In genomic region chr1:107140703-107141490, GRCh38 we compare ENCODE assay signal across 8 cellular contexts. TPM values are rescaled to one million over a fixed set of nuclear protein-coding genes. Genes with fewer than 3 reads are reported as not detected.
A peak's percentile ranks its signal among the peaks of the same experiment; 100 is the strongest.
DNase-seq lines count a peak whose midpoint lies in the region; ATAC-seq, FAIRE-seq and TF ChIP-seq lines count a peak whose summit lies in the region.

Gene NTNG1 (plus strand): TSS chr1:107141039.

- no CpG with 5 or more reads among the region's 79 CpGs for WGBS in H9 (ENCODE audit: extremely low coverage, insufficient read length, low lambda C conversion rate)
- 33% methylated on average over 24 of the region's 79 CpGs for WGBS in HepG2 (ENCODE audit: low lambda C conversion rate)

- H3K4me3 ChIP-seq in colonic mucosa: peak within 1 kb of the TSS; percentile 38
- H3K4me3 ChIP-seq in HepG2 (replicated peaks in 1 of 3; ENCODE audit: insufficient read depth in 1 of 3, low read depth in 2 of 3, low read length in 3 of 3): peak within 1 kb of the TSS in 1 of 3 experiments; percentile 46; a peak in 1 of 6 replicates
- peak within 1 kb of the TSS; percentile 71 to 77 for H3K4me3 ChIP-seq in stomach smooth muscle (ENCODE audit: low read length in 2 of 2)

- peaks cover 21% of the 10 kb centered on the region for H3K23me2 ChIP-seq in H9 (ENCODE audit: insufficient read length, low read depth, low read length, poor library complexity, severe bottlenecking)

- intact Hi-C loops in colonic mucosa (cut with DNase I): no loop called here
- intact Hi-C loops in HepG2 (cut with micrococcal nuclease; ENCODE audit: unreplicated experiment): loop anchor here (10.0 kb wide), 1 partner anchor 1116 kb away; no protein-coding TSS in a partner anchor

- H2AK5ac ChIP-seq in H9 (ENCODE audit: insufficient read length, low read length): no peak within 1 kb of the TSS

- FAIRE-seq in RCC 7860 (lab: Jason Lieb, UNC): no peak
- FAIRE-seq in HepG2 (lab: Jason Lieb, UNC): no peak

- no peak within 1 kb of the TSS for H2BK20ac ChIP-seq in H9 (ENCODE audit: low read depth, low read length, poor library complexity, severe bottlenecking)

- no peak for TF ChIP-seq EP300 in HepG2 (IDR thresholded peaks at IDR 0.05; ENCODE audit: low read depth in 2 of 2, low read length in 2 of 2)
- TF ChIP-seq EP300 in HepG2 (CRISPR knock-in tag; IDR thresholded peaks at IDR 0.05; ENCODE audit: borderline replicate concordance): no peak

- H3K4ac ChIP-seq in H9 (ENCODE audit: low read depth, low read length): no peak within 1 kb of the TSS

- no peak within 1 kb of the TSS for H3K56ac ChIP-seq in H9 (ENCODE audit: insufficient read length, low read depth, low read length)

- H3K36me3 ChIP-seq in colonic mucosa (no peaks in the 10 kb centered on the region), HepG2 (replicated peaks in 1 of 2; ENCODE audit: control insufficient read depth in 1 of 2, insufficient read depth in 2 of 2, low read length in 2 of 2) (no peaks in the 10 kb centered on the region), stomach smooth muscle (ENCODE audit: control insufficient read depth in 2 of 2, insufficient read depth in 2 of 2, low read length in 2 of 2) (no peaks in the 10 kb centered on the region)

- peaks cover 22 to 27% of the 10 kb centered on the region in 2 experiments for H3K4me1 Mint-ChIP-seq in H9

- H3K27ac ChIP-seq in H9 (ENCODE audit: insufficient read length, low read depth, low read length): no peak within 1 kb of the TSS
- H3K27ac ChIP-seq in colonic mucosa: no peak within 1 kb of the TSS
- H3K27ac ChIP-seq in HepG2 (ENCODE audit: extremely low read length, insufficient read depth, low read length): no peak within 1 kb of the TSS
- H3K27ac ChIP-seq in stomach smooth muscle (ENCODE audit: low read length): no peak within 1 kb of the TSS

- peak within 1 kb of the TSS in 1 of 3 experiments; percentile 62; a peak in 3 of 7 replicates for H3K27ac Mint-ChIP-seq in H9

- no peaks in the 10 kb centered on the region for H3K36me3 Mint-ChIP-seq in H9 (ENCODE audit: insufficient read depth in 1 of 3, low read depth in 3 of 3)

- H2BK12ac ChIP-seq in H9 (ENCODE audit: insufficient read length, low read depth, low read length): no peak within 1 kb of the TSS

- H2BK120ac ChIP-seq in H9 (ENCODE audit: low read depth, low read length, poor library complexity, severe bottlenecking): no peak within 1 kb of the TSS

- no peaks in the 10 kb centered on the region for H3K79me2 ChIP-seq in H9 (ENCODE audit: insufficient read depth, low read length)
- H3K79me2 ChIP-seq in HepG2 (ENCODE audit: insufficient read depth, low read length): no peaks in the 10 kb centered on the region

- peak within 1 kb of the TSS; percentile 9 for H2AFZ ChIP-seq in H9 (ENCODE audit: low read length)
- H2AFZ ChIP-seq in HepG2 (ENCODE audit: low read length): no peak within 1 kb of the TSS

- H3K4me1 ChIP-seq in H9 (ENCODE audit: insufficient read depth, low read length) (no peaks in the 10 kb centered on the region), colonic mucosa (no peaks in the 10 kb centered on the region), HepG2 (ENCODE audit: insufficient read depth, low read length) (0 out of 2 replicates have a peak, but pooled peaks cover 5% of the 10 kb centered on the region), stomach smooth muscle (ENCODE audit: control insufficient read depth, insufficient read depth, low read length) (peaks cover 4% of the 10 kb centered on the region)

- BruUV-seq in HepG2 (replicated peaks; lab: Mats Ljungman, UMichigan): no TSS peak

- H3K27me3 Mint-ChIP-seq in H9 (ENCODE audit: low read depth): peaks cover 26% of the 10 kb centered on the region

- TF ChIP-seq CTCF in H9 (conservative IDR thresholded peaks at IDR 0.05) (no peak), colonic mucosa (IDR thresholded peaks at IDR 0.05) (no peak), HepG2 (CRISPR knock-in tag; IDR thresholded peaks at IDR 0.05) (no peak)

- H3K9me3 ChIP-seq in H9 (ENCODE audit: control insufficient read depth, low read depth, low read length) (no peaks in the 10 kb centered on the region), colonic mucosa (no peaks in the 10 kb centered on the region), HepG2 (ENCODE audit: low read length) (no peaks in the 10 kb centered on the region), stomach smooth muscle (ENCODE audit: control insufficient read depth in 2 of 2, low read length in 2 of 2) (no peaks in the 10 kb centered on the region)

- no peaks in the 10 kb centered on the region for H4K20me1 ChIP-seq in H9 (ENCODE audit: control insufficient read depth, insufficient read depth, insufficient read length)
- H4K20me1 ChIP-seq in HepG2 (ENCODE audit: insufficient read depth, low read length): no peaks in the 10 kb centered on the region

- H4K5ac ChIP-seq in H9 (ENCODE audit: insufficient read length, low read depth, low read length): no peak within 1 kb of the TSS

- no peak within 1 kb of the TSS for H3K18ac ChIP-seq in H9 (ENCODE audit: insufficient read length, low read depth, low read length)

- peak within 1 kb of the TSS; percentile 36 for H3K9ac ChIP-seq in H9 (ENCODE audit: extremely low read depth, insufficient read length, low read length)
- H3K9ac ChIP-seq in colonic mucosa (ENCODE audit: low read depth in 2 of 2, low read length in 2 of 2): no peak within 1 kb of the TSS
- H3K9ac ChIP-seq in HepG2 (ENCODE audit: insufficient read depth, low read depth, low read length): no peak within 1 kb of the TSS
- peak within 1 kb of the TSS in 1 of 2 donors; percentile 55 for H3K9ac ChIP-seq in stomach smooth muscle (ENCODE audit: low read length in 2 of 2)

- no peak for TF ChIP-seq POLR2A in HepG2 (IDR thresholded peaks at IDR 0.05; ENCODE audit: insufficient read depth in 1 of 2, low read depth in 2 of 2, low read length in 2 of 2)

- in situ Hi-C loops in HepG2 (cut with HindIII; ENCODE audit: extremely low pct_ligation_motif_present, low pct_unique_long_range_greater_than_20kb): no loop called here

- peak; percentile 42 for DNase-seq in EL
- peak; percentile 45 for DNase-seq in H9
- peak; percentile 58 for DNase-seq in RCC 7860 (ENCODE audit: low spot score)
- DNase-seq in colonic mucosa: peak; percentile 24
- DNase-seq in HepG2 (ENCODE audit: low spot score): no peak
- DNase-seq in pons (ENCODE audit: low spot score): no peak
- no peak for DNase-seq in HUDEP-2 (lab: John Stamatoyannopoulos, UW; ENCODE audit: unreplicated experiment in 76 of 76)

- peak within 1 kb of the TSS; percentile 80 to 93 for H3K4me3 Mint-ChIP-seq in H9

- ATAC-seq in HepG2: peak; percentile 77

- H4K8ac ChIP-seq in H9 (replicated peaks; ENCODE audit: insufficient read length, low read depth, low read length): no peak within 1 kb of the TSS

- H3K23ac ChIP-seq in H9 (ENCODE audit: insufficient read length, low read depth, low read length): no peak within 1 kb of the TSS

- POLR2A ChIA-PET in HepG2 (lab: Yijun Ruan, JAX): no interaction called here

- H2BK5ac ChIP-seq in H9 (ENCODE audit: insufficient read length, low read length): no peak within 1 kb of the TSS

- H3K4me2 ChIP-seq in H9 (ENCODE audit: insufficient read depth, insufficient read length, low read length) (peak within 1 kb of the TSS; percentile 95), HepG2 (ENCODE audit: low read depth, low read length) (peak within 1 kb of the TSS; percentile 50)

- H3K79me1 ChIP-seq in H9 (ENCODE audit: insufficient read depth, low read depth, low read length, poor library complexity, severe bottlenecking): no peaks in the 10 kb centered on the region

- CTCF ChIA-PET in HepG2 (lab: Yijun Ruan, JAX; ENCODE audit: low intra/inter-chr PET ratio, low total read pairs): no interaction called here

- TF ChIP-seq RAD21 in HepG2 (CRISPR knock-in tag; IDR thresholded peaks at IDR 0.05): no peak

- H2BK15ac ChIP-seq in H9 (ENCODE audit: low read depth, low read length): no peak within 1 kb of the TSS

- H3K14ac ChIP-seq in H9 (ENCODE audit: insufficient read depth, low read length): no peak within 1 kb of the TSS

- no peaks in the 10 kb centered on the region; a peak in 1 of 5 replicates for H3K9me3 Mint-ChIP-seq in H9

- H4K91ac ChIP-seq in H9 (ENCODE audit: insufficient read length, low read depth, low read length): no peak within 1 kb of the TSS

- no peaks in the 10 kb centered on the region for H3K27me3 ChIP-seq in H9 (ENCODE audit: insufficient read depth, low read length)
- H3K27me3 ChIP-seq in colonic mucosa: peaks cover 21% of the 10 kb centered on the region
- H3K27me3 ChIP-seq in HepG2 (ENCODE audit: control insufficient read depth in 1 of 2, insufficient read depth in 2 of 2, low read length in 2 of 2): peaks cover 5 to 28% of the 10 kb centered on the region in 2 experiments; a peak in 4 of 5 replicates
- peaks cover 0 to 2% of the 10 kb centered on the region in 2 donors for H3K27me3 ChIP-seq in stomach smooth muscle (ENCODE audit: control insufficient read depth in 1 of 2, insufficient read depth in 2 of 2, low read length in 2 of 2)

- H3T11ph ChIP-seq in H9 (ENCODE audit: low read length): no peak within 1 kb of the TSS

RNA-seq across cellular contexts. Expression of gene NTNG1, which starts in this region (rescaled TPM):
- total RNA-seq in H9 (2021) (1.0 and 1.5 TPM in 2 replicates), colonic mucosa (under 1 TPM; 0.30 to 0.88 TPM), HepG2 (2016; rRNA removed; fragmentation: Illumina TruSeq; extraction: Trizol) (not detected in 2 replicates)
- total RNA-seq in HepG2 (2016; cell fraction: cytosol; rRNA removed; fragmentation: Illumina TruSeq; extraction: Trizol; ENCODE audit: low read depth): not detected in 2 replicates
- not detected in 2 replicates for total RNA-seq in HepG2 (2016; cell fraction: insoluble cytoplasmic fraction; rRNA removed; fragmentation: Illumina TruSeq; extraction: Trizol)
- total RNA-seq in HepG2 (2016; cell fraction: membrane; rRNA removed; fragmentation: Illumina TruSeq; extraction: Trizol): not detected in 2 replicates
- total RNA-seq in HepG2 (2016; cell fraction: nucleus; rRNA removed; fragmentation: Illumina TruSeq; extraction: Trizol): not detected in 2 replicates
- polyA plus RNA-seq in HepG2 (2011; rRNA removed): 0.03 TPM in 1 of 2 replicates, not detected in the other
- polyA plus RNA-seq in HepG2 (2011; cell fraction: cytosol; rRNA removed): 0.01 and 0.04 TPM in 2 replicates
- 0.05 and 0.10 TPM in 2 replicates for polyA plus RNA-seq in HepG2 (2011; cell fraction: nucleus; rRNA removed)
- polyA plus RNA-seq in HepG2 (2012): not detected in 2 replicates
- polyA plus RNA-seq in HepG2 (2016; cell fraction: cytosol; fragmentation: Illumina TruSeq; extraction: Trizol; ENCODE audit: low read depth): not detected in 2 replicates
- not detected in 2 replicates for polyA plus RNA-seq in HepG2 (2016; cell fraction: insoluble cytoplasmic fraction; fragmentation: Illumina TruSeq; extraction: Trizol; ENCODE audit: low read depth)
- not detected in 2 replicates for polyA plus RNA-seq in HepG2 (2016; cell fraction: membrane; fragmentation: Illumina TruSeq; extraction: Trizol; ENCODE audit: low read depth)
- not detected in 2 replicates for polyA plus RNA-seq in HepG2 (2016; cell fraction: nucleus; fragmentation: Illumina TruSeq; extraction: Trizol; ENCODE audit: insufficient read depth, low read depth)
- 0.28 TPM in 1 of 2 replicates, not detected in the other for polyA minus RNA-seq in HepG2 (2011; rRNA and poly(A)+ RNA removed; ENCODE audit: low replicate concordance)
- not detected in 2 replicates for polyA minus RNA-seq in HepG2 (2011; cell fraction: cytosol; rRNA and poly(A)+ RNA removed)
- polyA minus RNA-seq in HepG2 (2011; cell fraction: nucleus; rRNA and poly(A)+ RNA removed): 0.25 and 0.26 TPM in 2 replicates

Comparison
In these comparisons a context has a peak if more than half of its experiments do, and no peak if none do; other contexts are left out.
1. Peak in DNase-seq and H3K4me3 ChIP-seq in colonic mucosa; RNA of the gene not detected or under 1 TPM.
2. Peak in ATAC-seq and H3K4me2 ChIP-seq in HepG2; RNA of the gene not detected or under 1 TPM.
3. DNase-seq: peak in EL (single experiment), H9 (single experiment) and RCC 7860 (single experiment); none in HepG2 (single experiment), pons (single experiment) and HUDEP-2 (0 of 76).